2 cellular contexts compared by ENCODE assay signal in the genomic region with DNA sequence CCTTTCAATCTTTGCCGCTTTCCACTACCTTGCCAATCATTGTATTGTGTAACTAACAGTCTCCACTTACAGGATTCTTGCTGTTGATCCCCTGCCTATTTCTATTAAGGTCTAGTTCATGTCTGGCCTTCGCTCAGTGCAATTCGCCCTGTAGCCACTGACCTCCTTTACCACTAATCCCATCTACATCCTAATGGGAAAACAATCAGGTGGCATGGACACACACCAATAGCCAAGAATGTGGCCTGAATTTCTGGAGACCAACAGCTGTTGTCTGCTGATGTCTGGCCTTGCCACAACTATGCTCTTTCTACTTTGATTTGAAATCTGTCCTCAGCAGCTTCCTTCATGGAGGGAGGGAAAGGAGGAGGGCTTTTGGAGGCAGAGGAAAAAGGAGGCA.
TF ChIP-seq lines count a peak whose summit lies in the region.

No MANE protein-coding gene starts in this region.

TF ChIP-seq in H1, 55 proteins besides CTCF, POLR2A, EP300 and RAD21:
- TF ChIP-seq TEAD4 (IDR thresholded peaks at IDR 0.05; ENCODE audit: low read depth, low read length) (0 out of 2 replicates have a peak, but pooled peaks have one; percentile 16), CREB1 (IDR thresholded peaks at IDR 0.05) (no peak), SAP30 (IDR thresholded peaks at IDR 0.05; ENCODE audit: insufficient read depth, insufficient replicate concordance, low read length) (no peak)
TF ChIP-seq in H1: peak in this region for 1.

TF ChIP-seq in GM23338, 12 proteins besides CTCF, POLR2A, EP300 and RAD21:
- no peak for TF ChIP-seq CREB1 (CRISPR knock-in tag; IDR thresholded peaks at IDR 0.05; ENCODE audit: low read depth)
- no peak for TF ChIP-seq EZH2 (IDR thresholded peaks at IDR 0.05; ENCODE audit: low read depth, unreplicated experiment)
- no peak for TF ChIP-seq NANOG (IDR thresholded peaks at IDR 0.05; ENCODE audit: borderline replicate concordance)
- TF ChIP-seq, protein P1, sequence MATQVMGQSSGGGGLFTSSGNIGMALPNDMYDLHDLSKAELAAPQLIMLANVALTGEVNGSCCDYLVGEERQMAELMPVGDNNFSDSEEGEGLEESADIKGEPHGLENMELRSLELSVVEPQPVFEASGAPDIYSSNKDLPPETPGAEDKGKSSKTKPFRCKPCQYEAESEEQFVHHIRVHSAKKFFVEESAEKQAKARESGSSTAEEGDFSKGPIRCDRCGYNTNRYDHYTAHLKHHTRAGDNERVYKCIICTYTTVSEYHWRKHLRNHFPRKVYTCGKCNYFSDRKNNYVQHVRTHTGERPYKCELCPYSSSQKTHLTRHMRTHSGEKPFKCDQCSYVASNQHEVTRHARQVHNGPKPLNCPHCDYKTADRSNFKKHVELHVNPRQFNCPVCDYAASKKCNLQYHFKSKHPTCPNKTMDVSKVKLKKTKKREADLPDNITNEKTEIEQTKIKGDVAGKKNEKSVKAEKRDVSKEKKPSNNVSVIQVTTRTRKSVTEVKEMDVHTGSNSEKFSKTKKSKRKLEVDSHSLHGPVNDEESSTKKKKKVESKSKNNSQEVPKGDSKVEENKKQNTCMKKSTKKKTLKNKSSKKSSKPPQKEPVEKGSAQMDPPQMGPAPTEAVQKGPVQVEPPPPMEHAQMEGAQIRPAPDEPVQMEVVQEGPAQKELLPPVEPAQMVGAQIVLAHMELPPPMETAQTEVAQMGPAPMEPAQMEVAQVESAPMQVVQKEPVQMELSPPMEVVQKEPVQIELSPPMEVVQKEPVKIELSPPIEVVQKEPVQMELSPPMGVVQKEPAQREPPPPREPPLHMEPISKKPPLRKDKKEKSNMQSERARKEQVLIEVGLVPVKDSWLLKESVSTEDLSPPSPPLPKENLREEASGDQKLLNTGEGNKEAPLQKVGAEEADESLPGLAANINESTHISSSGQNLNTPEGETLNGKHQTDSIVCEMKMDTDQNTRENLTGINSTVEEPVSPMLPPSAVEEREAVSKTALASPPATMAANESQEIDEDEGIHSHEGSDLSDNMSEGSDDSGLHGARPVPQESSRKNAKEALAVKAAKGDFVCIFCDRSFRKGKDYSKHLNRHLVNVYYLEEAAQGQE (IDR thresholded peaks at IDR 0.05; ENCODE audit: unreplicated experiment) = no peak
- TF ChIP-seq ETS1 (IDR thresholded peaks at IDR 0.05) = no peak
- TF ChIP-seq POLR2AphosphoS5 (IDR thresholded peaks at IDR 0.05; ENCODE audit: low read depth) = no peak
- TF ChIP-seq ZNF331 (CRISPR knock-in tag; IDR thresholded peaks at IDR 0.05; ENCODE audit: low read depth) = no peak
- no peak for TF ChIP-seq ZNF462 (CRISPR knock-in tag; IDR thresholded peaks at IDR 0.05)
- TF ChIP-seq EZH2phosphoT487 (IDR thresholded peaks at IDR 0.05; ENCODE audit: unreplicated experiment) = no peak
- no peak for TF ChIP-seq JUNB (IDR thresholded peaks at IDR 0.05; ENCODE audit: unreplicated experiment)
- TF ChIP-seq STAT1 (IDR thresholded peaks at IDR 0.05; ENCODE audit: unreplicated experiment) = no peak
- no peak for TF ChIP-seq ZNF114 (CRISPR knock-in tag; IDR thresholded peaks at IDR 0.05)
